ENCODE assay signal across 1 cellular context in the genomic region with DNA sequence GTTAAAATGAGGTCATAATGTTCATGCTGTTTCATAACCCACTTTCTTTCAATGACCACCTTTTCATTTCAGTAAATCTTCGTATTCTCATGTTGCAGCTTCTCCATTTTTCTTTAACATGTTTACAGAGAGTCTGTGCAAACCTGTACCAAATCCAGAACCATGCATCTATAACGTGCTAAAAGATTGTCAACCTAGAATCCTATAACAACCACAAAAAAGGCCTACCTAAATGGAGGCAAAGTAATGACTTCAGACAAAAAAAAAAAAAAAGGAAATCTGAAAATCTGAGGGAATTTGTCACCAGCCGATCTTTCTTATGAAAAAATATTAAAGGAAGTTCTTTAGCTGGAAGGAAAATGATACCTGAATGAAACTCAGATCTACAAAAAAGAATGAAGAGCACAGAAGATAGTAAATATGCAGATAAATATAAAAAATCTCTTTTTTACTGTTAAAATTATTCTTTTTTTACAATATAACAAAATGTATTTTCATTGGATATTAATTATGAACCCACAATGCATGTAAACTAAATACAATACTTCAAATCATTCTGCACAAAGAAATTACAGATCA.
TF ChIP-seq lines count a peak whose summit lies in the region.

No MANE protein-coding gene starts in this region.

TF ChIP-seq in SK-N-SH treated with all-trans-retinoic acid at 6 μM for 48 hours, 23 proteins besides CTCF, POLR2A, EP300 and RAD21 (continued from another document):
- TF ChIP-seq, protein P1, sequence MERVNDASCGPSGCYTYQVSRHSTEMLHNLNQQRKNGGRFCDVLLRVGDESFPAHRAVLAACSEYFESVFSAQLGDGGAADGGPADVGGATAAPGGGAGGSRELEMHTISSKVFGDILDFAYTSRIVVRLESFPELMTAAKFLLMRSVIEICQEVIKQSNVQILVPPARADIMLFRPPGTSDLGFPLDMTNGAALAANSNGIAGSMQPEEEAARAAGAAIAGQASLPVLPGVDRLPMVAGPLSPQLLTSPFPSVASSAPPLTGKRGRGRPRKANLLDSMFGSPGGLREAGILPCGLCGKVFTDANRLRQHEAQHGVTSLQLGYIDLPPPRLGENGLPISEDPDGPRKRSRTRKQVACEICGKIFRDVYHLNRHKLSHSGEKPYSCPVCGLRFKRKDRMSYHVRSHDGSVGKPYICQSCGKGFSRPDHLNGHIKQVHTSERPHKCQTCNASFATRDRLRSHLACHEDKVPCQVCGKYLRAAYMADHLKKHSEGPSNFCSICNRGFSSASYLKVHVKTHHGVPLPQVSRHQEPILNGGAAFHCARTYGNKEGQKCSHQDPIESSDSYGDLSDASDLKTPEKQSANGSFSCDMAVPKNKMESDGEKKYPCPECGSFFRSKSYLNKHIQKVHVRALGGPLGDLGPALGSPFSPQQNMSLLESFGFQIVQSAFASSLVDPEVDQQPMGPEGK (CRISPR knock-in tag; IDR thresholded peaks at IDR 0.05; ENCODE audit: borderline replicate concordance), result no peak
- TF ChIP-seq TCF4 (CRISPR knock-in tag; IDR thresholded peaks at IDR 0.05; ENCODE audit: borderline replicate concordance), result no peak
- no peak for TF ChIP-seq ISL1 (CRISPR knock-in tag; IDR thresholded peaks at IDR 0.05)
- TF ChIP-seq ZNF8 (CRISPR knock-in tag; IDR thresholded peaks at IDR 0.05), result no peak
- TF ChIP-seq ZNF565 (CRISPR knock-in tag; conservative IDR thresholded peaks at IDR 0.05; ENCODE audit: low read depth), result no peak
